ENCODE assay signal across 1 cellular context in the genomic region with DNA sequence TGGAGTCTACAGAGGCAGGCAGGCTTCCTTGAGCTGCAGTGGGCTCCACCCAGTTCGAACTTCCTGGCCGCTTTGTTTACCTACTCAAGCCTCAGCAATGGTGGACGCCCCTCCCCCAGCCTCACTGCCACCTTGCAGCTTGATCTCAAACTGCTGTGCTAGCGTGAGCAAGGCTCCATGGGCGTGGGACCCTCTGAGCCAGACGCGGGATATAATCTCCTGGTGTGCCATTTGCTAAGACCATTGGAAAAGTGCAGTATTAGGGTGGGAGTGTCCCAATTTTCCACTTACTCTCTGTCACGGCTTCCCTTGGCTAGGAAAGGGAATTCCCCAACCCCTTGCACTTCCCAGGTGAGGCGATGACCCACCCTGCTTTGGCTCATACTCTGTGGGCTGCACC. TPM values are rescaled to one million over a fixed set of nuclear protein-coding genes. Genes with fewer than 3 reads are reported as not detected.
"Had no signal": no experiment of that assay in that cellular context is flagged by ENCODE, and none has a peak within 500 bp of the region (broad histone marks: within the 10 kb centered on the region; RNA-seq: fewer than 3 reads in every experiment).

No MANE protein-coding gene starts in this region.

RNA-seq across cellular contexts. Expression of a gene that starts 24.6 kb away (rescaled TPM):
- total RNA-seq: lung microvascular endothelial cell had no signal
